8 cellular contexts compared by ENCODE assay signal in the genomic region with DNA sequence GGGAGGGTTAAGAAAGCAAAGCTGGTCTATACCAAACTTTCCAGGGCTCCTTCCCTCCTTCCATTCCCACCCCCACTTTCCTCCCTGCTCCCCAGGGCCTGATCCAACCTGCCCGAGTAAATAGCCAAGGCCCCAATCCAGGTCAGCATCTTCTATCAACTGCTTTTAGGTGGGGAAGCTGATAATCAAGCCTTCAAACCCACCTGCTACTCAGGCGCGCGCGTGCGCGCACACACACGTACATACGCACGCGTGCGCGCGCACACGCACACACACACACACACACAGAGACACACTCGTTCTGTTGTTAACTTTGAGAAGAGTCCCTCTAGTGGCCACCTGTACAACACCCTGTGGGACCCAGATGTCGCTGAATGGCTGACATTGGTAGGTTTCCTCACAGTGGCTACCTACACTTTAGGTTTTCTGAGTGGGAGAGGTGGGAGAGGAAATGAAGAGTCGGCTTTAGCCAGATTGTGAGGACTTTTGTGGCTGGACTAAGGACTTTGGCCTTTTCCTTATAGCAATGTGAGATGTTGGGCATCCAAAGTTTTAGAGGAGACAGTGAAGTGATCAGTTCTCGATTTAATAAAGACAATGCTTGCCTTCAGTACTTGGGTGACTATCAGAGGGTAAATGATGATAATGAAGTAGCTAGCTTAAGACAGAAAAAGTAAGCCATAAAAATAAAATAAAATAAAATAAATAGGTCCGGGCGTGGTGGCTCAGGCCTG. TPM values are rescaled to one million over a fixed set of nuclear protein-coding genes. Genes with fewer than 3 reads are reported as not detected.
DNase-seq lines count a peak whose midpoint lies in the region; ATAC-seq and TF ChIP-seq lines count a peak whose summit lies in the region.

No MANE protein-coding gene starts in this region.

- CTCF ChIA-PET in PC-3 (lab: Charles Lee), result no interaction called here

- DNase-seq in GM06990 (ENCODE audit: extremely low read depth, insufficient read length) (peak; percentile 19), PC-3 (peak; percentile 85), foreskin keratinocyte (peak; percentile 53 to 75), pulmonary artery endothelial cell (ENCODE audit: low read depth, low spot score) (peak; percentile 27), NCI-H2081 treated with DMSO at 0.1 percent for 48 hours (lab: John Stamatoyannopoulos, UW) (no peak)
- DNase-seq in activated T-helper 1 cell treated with anti-CD3 and anti-CD28 coated beads, Interleukin-12 subunit alpha, Interleukin-12 subunit beta, Interleukin-2, Interleukin-4 antibody, amounts not matched to agents 30 ng/mL and 10 ng/mL and 1 ng/mL, durations not matched to agents 14 hours and 24 hours and 36 hours (ENCODE audit: low spot score), result peak; percentile 24

- no peaks in the 10 kb centered on the region for H3K9me3 Mint-ChIP-seq in activated T-helper 1 cell treated with anti-CD3 and anti-CD28 coated beads, Interleukin-12 subunit alpha, Interleukin-12 subunit beta, Interleukin-2, Interleukin-4 antibody, amounts not matched to agents 30 ng/mL and 10 ng/mL and 1 ng/mL, durations not matched to agents 14 hours and 24 hours and 36 hours

- peak overlapping the region; percentile 58 for H2AFZ ChIP-seq in PC-3 (ENCODE audit: low read length)

- H3K4me2 ChIP-seq in PC-3 (ENCODE audit: low read length), result peak overlapping the region; percentile 61

- no peaks in the 10 kb centered on the region for H3K27me3 Mint-ChIP-seq in activated T-helper 1 cell treated with anti-CD3 and anti-CD28 coated beads, Interleukin-12 subunit alpha, Interleukin-12 subunit beta, Interleukin-2, Interleukin-4 antibody, amounts not matched to agents 30 ng/mL and 10 ng/mL and 1 ng/mL, durations not matched to agents 14 hours and 24 hours and 36 hours (ENCODE audit: insufficient read depth)

- H3K4me3 ChIP-seq in GM06990 (replicated peaks; ENCODE audit: low read depth, low read length) (no peak overlapping the region; the same call in 1 of the 2 replicates), PC-3 (ENCODE audit: low read length) (peak overlapping the region; percentile 18; the same call in 1 of the 2 replicates)

- peak; percentile 90 for ATAC-seq in HG03175 (IDR thresholded peaks at IDR 0.05; ENCODE audit: unreplicated experiment)
- peak; percentile 87 for ATAC-seq in PC-3
- peak; percentile 81 for ATAC-seq in foreskin keratinocyte
- no peak for ATAC-seq in GM21576 (IDR thresholded peaks at IDR 0.05; ENCODE audit: unreplicated experiment)

- no peaks in the 10 kb centered on the region; the same call in 1 of the 2 replicates for H3K27me3 ChIP-seq in GM06990 (replicated peaks; ENCODE audit: control insufficient read depth, insufficient read depth, low read length)
- H3K27me3 ChIP-seq in PC-3 (ENCODE audit: low read length), result no peaks in the 10 kb centered on the region
- no peaks in the 10 kb centered on the region for H3K27me3 ChIP-seq in foreskin keratinocyte

- H3K4me3 Mint-ChIP-seq in activated T-helper 1 cell treated with anti-CD3 and anti-CD28 coated beads, Interleukin-12 subunit alpha, Interleukin-12 subunit beta, Interleukin-2, Interleukin-4 antibody, amounts not matched to agents 30 ng/mL and 10 ng/mL and 1 ng/mL, durations not matched to agents 14 hours and 24 hours and 36 hours, result peak overlapping the region; percentile 73

- intact Hi-C loops in PC-3 (cut with micrococcal nuclease), result no loop called here
- intact Hi-C loops in activated T-helper 1 cell treated with anti-CD3 and anti-CD28 coated beads, Interleukin-12 subunit alpha, Interleukin-12 subunit beta, Interleukin-2, Interleukin-4 antibody, amounts not matched to agents 30 ng/mL and 10 ng/mL and 1 ng/mL, durations not matched to agents 14 hours and 24 hours and 36 hours (cut with micrococcal nuclease), result loop anchor here (1.0 to 5.0 kb wide), 2 partner anchors 45 to 473 kb away; a partner anchor contains a TSS

- H3K9me2 ChIP-seq in PC-3 (replicated peaks; ENCODE audit: low read length), result no peaks in the 10 kb centered on the region

- POLR2A ChIA-PET in PC-3 (lab: Charles Lee; ENCODE audit: unreplicated experiment), result no interaction called here

- peaks cover 7% of the 10 kb centered on the region for H3K4me1 Mint-ChIP-seq in activated T-helper 1 cell treated with anti-CD3 and anti-CD28 coated beads, Interleukin-12 subunit alpha, Interleukin-12 subunit beta, Interleukin-2, Interleukin-4 antibody, amounts not matched to agents 30 ng/mL and 10 ng/mL and 1 ng/mL, durations not matched to agents 14 hours and 24 hours and 36 hours (ENCODE audit: low read depth)

- no peaks in the 10 kb centered on the region for H3K36me3 ChIP-seq in GM06990 (ENCODE audit: control insufficient read depth, insufficient read depth, low read length)
- H3K36me3 ChIP-seq in PC-3 (ENCODE audit: low read depth, low read length), result no peaks in the 10 kb centered on the region

- no peaks in the 10 kb centered on the region for H3K79me2 ChIP-seq in PC-3 (ENCODE audit: low read length)

- no peak overlapping the region for H3K27ac Mint-ChIP-seq in activated T-helper 1 cell treated with anti-CD3 and anti-CD28 coated beads, Interleukin-12 subunit alpha, Interleukin-12 subunit beta, Interleukin-2, Interleukin-4 antibody, amounts not matched to agents 30 ng/mL and 10 ng/mL and 1 ng/mL, durations not matched to agents 14 hours and 24 hours and 36 hours

- H4K20me1 ChIP-seq in PC-3 (ENCODE audit: low read length), result no peaks in the 10 kb centered on the region

- no peak overlapping the region for H3K9ac ChIP-seq in PC-3 (ENCODE audit: low read length)

- no peaks in the 10 kb centered on the region for H3F3A ChIP-seq in PC-3 (ENCODE audit: low read length, unreplicated experiment)

- H3K9me3 ChIP-seq in PC-3 (ENCODE audit: low read length), result no peaks in the 10 kb centered on the region

- H3K4me1 ChIP-seq in PC-3 (ENCODE audit: insufficient read depth, low read length) (no peaks in the 10 kb centered on the region), foreskin keratinocyte (no peaks in the 10 kb centered on the region)

- TF ChIP-seq CTCF in GM06990 (IDR thresholded peaks at IDR 0.05; ENCODE audit: insufficient read depth, low read length, poor library complexity, severe bottlenecking) (peak; percentile 81), PC-3 (conservative IDR thresholded peaks at IDR 0.05; ENCODE audit: low read depth, low read length) (peak; percentile 79), foreskin keratinocyte (conservative IDR thresholded peaks at IDR 0.05) (peak; percentile 85)

- no peaks in the 10 kb centered on the region for H3K36me3 Mint-ChIP-seq in activated T-helper 1 cell treated with anti-CD3 and anti-CD28 coated beads, Interleukin-12 subunit alpha, Interleukin-12 subunit beta, Interleukin-2, Interleukin-4 antibody, amounts not matched to agents 30 ng/mL and 10 ng/mL and 1 ng/mL, durations not matched to agents 14 hours and 24 hours and 36 hours (ENCODE audit: low read depth)

- H3K27ac ChIP-seq in PC-3 (ENCODE audit: low read length), result no peak overlapping the region
- no peak overlapping the region for H3K27ac ChIP-seq in foreskin keratinocyte

- BruUV-seq in PC-3 (replicated peaks; lab: Mats Ljungman, UMichigan), result no TSS peak

RNA-seq across cellular contexts. Expression of a gene that starts 45.4 kb away (rescaled TPM):
- total RNA-seq in PC-3 (2014; rRNA removed), result 5.1 and 5.7 TPM in 2 replicates
- total RNA-seq in activated T-helper 1 cell treated with anti-CD3 and anti-CD28 coated beads, Interleukin-12 subunit alpha, Interleukin-12 subunit beta, Interleukin-2, Interleukin-4 antibody, amounts not matched to agents 30 ng/mL and 10 ng/mL and 1 ng/mL, durations not matched to agents 14 hours and 24 hours and 36 hours, result 0.70 and 0.76 TPM in 2 replicates
- total RNA-seq in foreskin keratinocyte, result 9.3 and 11.2 TPM in 2 replicates
- polyA plus RNA-seq in foreskin keratinocyte, result 2.9 and 4.4 TPM in 2 replicates
- 0.73 and 0.85 TPM in 2 replicates for total RNA-seq in pulmonary artery endothelial cell
